ENCODE assay signal across 26 cellular contexts in genomic region chr9:137708590-137709284, GRCh38.
A peak's percentile ranks its signal among the peaks of the same experiment; 100 is the strongest.
DNase-seq lines count a peak whose midpoint lies in the region; ATAC-seq, FAIRE-seq and TF ChIP-seq lines count a peak whose summit lies in the region.
"Had no signal": no experiment of that assay in that cellular context is flagged by ENCODE, and none has a peak within 500 bp of the region (broad histone marks: within the 10 kb centered on the region; RNA-seq: fewer than 3 reads in every experiment).

No MANE protein-coding gene starts in this region.

- DNase-seq in HPDE6-E6E7 (ENCODE audit: extremely low spot score) (peak; percentile 66), keratinocyte (ENCODE audit: low read depth, low spot score) (peak; percentile 57), heart right ventricle (no peak), kidney tubule cell (ENCODE audit: low spot score) (no peak), NCI-H510A treated with DMSO at 0.1 percent for 48 hours (lab: John Stamatoyannopoulos, UW) (no peak)
- no peak for DNase-seq in stimulated activated effector memory CD8-positive, alpha-beta T cell treated with anti-CD3 and anti-CD28 coated beads, Interleukin-12 subunit alpha, Interleukin-12 subunit beta, amount 100 ng/mL, for 72 hours (ENCODE audit: low spot score in 2 of 2)
- DNase-seq: activated CD4-positive, alpha-beta T cell treated with anti-CD3 and anti-CD28 coated beads for 48 hours; activated T-cell treated with anti-CD3 and anti-CD28 coated beads, Interleukin-2, amount 50 U/mL, for 48 hours; anterior cingulate cortex; CD4-positive, alpha-beta memory T cell; GM23248; heart left ventricle; left colon; naive thymus-derived CD4-positive, alpha-beta T cell; ovary; right cardiac atrium; stimulated activated CD4-positive, alpha-beta T cell treated with anti-CD3 and anti-CD28 coated beads, Interleukin-4, amount 100 ng/mL, for 24 hours; stimulated activated naive CD8-positive, alpha-beta T cell treated with anti-CD3 and anti-CD28 coated beads, Interleukin-15, Interleukin-2, amounts not matched to agents 100 U/mL and 50 U/mL, for 24 hours; T-helper 2 cell had no signal

- ATAC-seq in stimulated activated effector memory CD8-positive, alpha-beta T cell treated with anti-CD3 and anti-CD28 coated beads, Interleukin-12 subunit alpha, Interleukin-12 subunit beta, amount 100 ng/mL, for 72 hours = no peak
- no peak for ATAC-seq in heart right ventricle
- ATAC-seq: activated naive CD4-positive, alpha-beta T cell treated with anti-CD3 and anti-CD28 coated beads, Interleukin-2, amount 50 U/mL, for 72 hours; heart left ventricle; left colon; naive thymus-derived CD4-positive, alpha-beta T cell; SK-N-SH treated with all-trans-retinoic acid at 6 μM for 48 hours; stimulated activated naive CD8-positive, alpha-beta T cell treated with anti-CD3 and anti-CD28 coated beads, Interleukin-15, Interleukin-2, amounts not matched to agents 100 U/mL and 50 U/mL, for 24 hours had no signal

- H3K4me3 ChIP-seq in keratinocyte (ENCODE audit: control insufficient read depth in 2 of 3, extremely low read depth in 1 of 3, insufficient read depth in 2 of 3, low read depth in 1 of 3, low read length in 3 of 3) (no peak overlapping the region), heart right ventricle (no peak overlapping the region)
- H3K4me3 ChIP-seq: GM23248, heart left ventricle, ovary had no signal

- H3K27ac ChIP-seq in keratinocyte (ENCODE audit: control insufficient read depth, insufficient read depth, low read length) = no peak overlapping the region
- no peak overlapping the region for H3K27ac ChIP-seq in heart right ventricle
- H3K27ac ChIP-seq: GM23248, heart left ventricle, KMS-11, ovary had no signal

- H3K4me2 ChIP-seq in keratinocyte (ENCODE audit: control insufficient read depth, extremely low read depth, insufficient read depth, low read depth, low read length) = peak overlapping the region; percentile 39
- H3K4me2 ChIP-seq: KMS-11 had no signal

- H3K27me3 Mint-ChIP-seq in brain = no peaks in the 10 kb centered on the region
- H3K27me3 Mint-ChIP-seq: CD4-positive, alpha-beta memory T cell; central memory CD8-positive, alpha-beta T cell; naive thymus-derived CD4-positive, alpha-beta T cell had no signal

- H3K4me3 Mint-ChIP-seq in brain = no peak overlapping the region
- no peak overlapping the region for H3K4me3 Mint-ChIP-seq in stimulated activated effector memory CD8-positive, alpha-beta T cell treated with anti-CD3 and anti-CD28 coated beads, Interleukin-12 subunit alpha, Interleukin-12 subunit beta, amount 100 ng/mL, for 72 hours
- H3K4me3 Mint-ChIP-seq: central memory CD8-positive, alpha-beta T cell had no signal

- peaks cover 16% of the 10 kb centered on the region for H4K20me1 ChIP-seq in keratinocyte (ENCODE audit: control insufficient read depth, extremely low read depth, insufficient read depth, low read length)

- H3K4me1 ChIP-seq in keratinocyte (ENCODE audit: control insufficient read depth, extremely low read depth, insufficient read depth, low read length) = peaks cover 22% of the 10 kb centered on the region
- peaks cover 0 to 48% (median 18%) of the 10 kb centered on the region in 9 donors for H3K4me1 ChIP-seq in heart right ventricle

- no peak overlapping the region for H2AFZ ChIP-seq in keratinocyte (ENCODE audit: control insufficient read depth, low read length)
- H2AFZ ChIP-seq: GM23248 had no signal

- peaks cover 47% of the 10 kb centered on the region for H3K36me3 Mint-ChIP-seq in brain
- H3K36me3 Mint-ChIP-seq in stimulated activated effector memory CD8-positive, alpha-beta T cell treated with anti-CD3 and anti-CD28 coated beads, Interleukin-12 subunit alpha, Interleukin-12 subunit beta, amount 100 ng/mL, for 72 hours = peaks cover 33% of the 10 kb centered on the region

- intact Hi-C loops in heart right ventricle (cut with DNase I) = no loop called here

- H3K27ac Mint-ChIP-seq in brain = peak overlapping the region in 3 of 5 experiments; percentile 57 to 68 (median 61)
- H3K27ac Mint-ChIP-seq in stimulated activated effector memory CD8-positive, alpha-beta T cell treated with anti-CD3 and anti-CD28 coated beads, Interleukin-12 subunit alpha, Interleukin-12 subunit beta, amount 100 ng/mL, for 72 hours = peak overlapping the region; percentile 32

- peaks cover 11% of the 10 kb centered on the region for H3K4me1 Mint-ChIP-seq in brain
- H3K4me1 Mint-ChIP-seq in stimulated activated effector memory CD8-positive, alpha-beta T cell treated with anti-CD3 and anti-CD28 coated beads, Interleukin-12 subunit alpha, Interleukin-12 subunit beta, amount 100 ng/mL, for 72 hours = peaks cover 60% of the 10 kb centered on the region

- dilution Hi-C loops in keratinocyte (cut with MboI; ENCODE audit: extremely low pct_ligation_motif_present, low sequenced_read_pairs) = no loop called here

- peaks cover 6% of the 10 kb centered on the region for H3K9me1 ChIP-seq in keratinocyte (ENCODE audit: control insufficient read depth, extremely low read depth, insufficient read depth, low read length)

- peaks cover 62% of the 10 kb centered on the region for H3K79me2 ChIP-seq in keratinocyte (ENCODE audit: control insufficient read depth, insufficient read depth, low read length)

- peaks cover 5 to 22% (median 7%) of the 10 kb centered on the region in 5 experiments for H3K9me3 Mint-ChIP-seq in brain
- peaks cover 2% of the 10 kb centered on the region for H3K9me3 Mint-ChIP-seq in stimulated activated effector memory CD8-positive, alpha-beta T cell treated with anti-CD3 and anti-CD28 coated beads, Interleukin-12 subunit alpha, Interleukin-12 subunit beta, amount 100 ng/mL, for 72 hours

- FAIRE-seq in keratinocyte (lab: Jason Lieb, UNC) = peak; percentile 51
- FAIRE-seq: endothelial cell of umbilical vein, HTR-8/SVneo had no signal

- no peaks in the 10 kb centered on the region for H3K9me3 ChIP-seq in keratinocyte (ENCODE audit: control insufficient read depth, low read depth, low read length)
- H3K9me3 ChIP-seq in heart right ventricle = peaks cover 0 to 2% (median 0%) of the 10 kb centered on the region in 11 donors
- H3K9me3 ChIP-seq: heart left ventricle, ovary had no signal

- H3K27me3 ChIP-seq in keratinocyte (ENCODE audit: control insufficient read depth, extremely low read depth, insufficient read depth, low read length) (no peaks in the 10 kb centered on the region), heart right ventricle (no peaks in the 10 kb centered on the region)
- H3K27me3 ChIP-seq: heart left ventricle, ovary had no signal

- no peak for TF ChIP-seq CTCF in brain (conservative IDR thresholded peaks at IDR 0.05)
- TF ChIP-seq CTCF in keratinocyte (optimal IDR thresholded peaks at IDR 0.05 in 1 of 3, IDR thresholded peaks at IDR 0.05 in 1 of 3, conservative IDR thresholded peaks at IDR 0.05 in 1 of 3; ENCODE audit: extremely low read depth in 1 of 3, insufficient read depth in 2 of 3, low read length in 3 of 3) = no peak
- TF ChIP-seq CTCF in heart right ventricle (IDR thresholded peaks at IDR 0.05) = no peak

- no peak overlapping the region for H3K9ac ChIP-seq in keratinocyte (ENCODE audit: control insufficient read depth, extremely low read depth, insufficient read depth, low read length)
- H3K9ac ChIP-seq: GM23248, KMS-11 had no signal

- H3K36me3 ChIP-seq in keratinocyte (ENCODE audit: control insufficient read depth in 2 of 2, extremely low read depth in 1 of 2, insufficient read depth in 2 of 2, low read length in 2 of 2) = peaks cover 9 to 12% of the 10 kb centered on the region in 2 experiments
- H3K36me3 ChIP-seq in heart right ventricle = peaks cover 0 to 27% (median 9%) of the 10 kb centered on the region in 9 donors
- H3K36me3 ChIP-seq: ovary had no signal

- WGBS in heart right ventricle, 2 donors = 87 to 95% methylated on average over 11 of the region's 11 CpGs

Comparison
In these comparisons a context has a peak if more than half of its experiments do, and no peak if none do; other contexts are left out.
1. DNase-seq: peak in HPDE6-E6E7 (single experiment) and keratinocyte (single experiment); none in stimulated activated effector memory CD8-positive, alpha-beta T cell treated with anti-CD3 and anti-CD28 coated beads, Interleukin-12 subunit alpha, Interleukin-12 subunit beta, amount 100 ng/mL, for 72 hours (0 of 2), heart right ventricle (0 of 2), kidney tubule cell (single experiment) and NCI-H510A treated with DMSO at 0.1 percent for 48 hours (single experiment).